23 cellular contexts compared by ENCODE assay signal in genomic region chr3:60798456-60798855, GRCh38.
"Had no signal": no experiment of that assay in that cellular context is flagged by ENCODE, and none has a peak within 500 bp of the region (broad histone marks: within the 10 kb centered on the region; RNA-seq: fewer than 3 reads in every experiment).

No MANE protein-coding gene starts in this region.

- DNase-seq: IMR-90, Karpas-422, KG1, MG63, NCI-H1092, NCI-H1105 treated with DMSO at 0.1 percent for 48 hours, NCI-H1417 treated with DMSO at 0.1 percent for 48 hours, NCI-H146, NCI-H1694 treated with DMSO at 0.1 percent for 48 hours, NCI-H1930, NCI-H2081, NCI-H2107, NCI-H226, NCI-H446, NCI-H510A, NCI-H524 treated with DMSO at 0.1 percent for 48 hours, NCI-H774, Right ventricle myocardium superior, RPMI8226, SIG-M5, T-helper 1 cell had no signal

- ATAC-seq: HepG2, SK-N-SH treated with all-trans-retinoic acid at 6 μM for 48 hours had no signal
